ENCODE assay signal across 15 cellular contexts in genomic region chr2:176745543-176746331, GRCh38.
DNase-seq lines count a peak whose midpoint lies in the region; ATAC-seq and FAIRE-seq lines count a peak whose summit lies in the region.
"Had no signal": no experiment of that assay in that cellular context is flagged by ENCODE, and none has a peak within 500 bp of the region (broad histone marks: within the 10 kb centered on the region; RNA-seq: fewer than 3 reads in every experiment).

No MANE protein-coding gene starts in this region.

- no peak for FAIRE-seq in RCC 7860 (lab: Jason Lieb, UNC)

- no peaks in the 10 kb centered on the region for H3K9me3 ChIP-seq in iPS DF 6.9 (ENCODE audit: control insufficient read depth, insufficient read depth, low read length)
- H3K9me3 ChIP-seq: upper lobe of right lung had no signal

- H3K36me3 ChIP-seq in iPS DF 6.9 (ENCODE audit: control insufficient read depth, insufficient read depth, low read length): no peaks in the 10 kb centered on the region
- H3K36me3 ChIP-seq: upper lobe of right lung had no signal

- peak; percentile 96 for ATAC-seq in GM18867 (IDR thresholded peaks at IDR 0.05; ENCODE audit: unreplicated experiment)
- peak; percentile 70 for ATAC-seq in GM21786 (IDR thresholded peaks at IDR 0.05; ENCODE audit: unreplicated experiment)
- peak; percentile 48 for ATAC-seq in HG03469 (IDR thresholded peaks at IDR 0.05; ENCODE audit: unreplicated experiment)
- ATAC-seq in GM19023 (IDR thresholded peaks at IDR 0.05; ENCODE audit: unreplicated experiment): no peak
- ATAC-seq: upper lobe of right lung had no signal

- no peaks in the 10 kb centered on the region for H3K27me3 ChIP-seq in iPS DF 6.9 (ENCODE audit: control insufficient read depth, insufficient read depth, low read length)
- H3K27me3 ChIP-seq: upper lobe of right lung had no signal

- WGBS in iPS DF 6.9 (ENCODE audit: insufficient coverage, insufficient read length): no CpG with 5 or more reads among the region's 10 CpGs

- no peak overlapping the region for H3K4me3 ChIP-seq in iPS DF 6.9 (ENCODE audit: low read length)
- H3K4me3 ChIP-seq: coronary artery, upper lobe of right lung had no signal

- H3K4me1 ChIP-seq in iPS DF 6.9 (ENCODE audit: control insufficient read depth, insufficient read depth, low read length): peaks cover 6% of the 10 kb centered on the region
- H3K4me1 ChIP-seq: upper lobe of right lung had no signal

- DNase-seq in iPS DF 6.9 (ENCODE audit: low read depth, low spot score) (no peak), RCC 7860 (ENCODE audit: low spot score) (no peak), DMS114 treated with DMSO at 0.1 percent for 48 hours (lab: John Stamatoyannopoulos, UW; ENCODE audit: unreplicated experiment) (no peak), cerebellum (ENCODE audit: low spot score) (no peak)
- DNase-seq: activated gamma-delta T cell treated with Interleukin-2 at 50 U/mL for 16 hours, aorta, GOT3, NCI-H2081, NCI-H69, upper lobe of right lung had no signal

- H3K27ac ChIP-seq in iPS DF 6.9 (ENCODE audit: low read length): peak overlapping the region; percentile 31
- H3K27ac ChIP-seq: coronary artery, upper lobe of right lung had no signal
